Comparison of ENCODE assay signal across 11 cellular contexts in genomic region chr19:53308339-53308811, GRCh38. TPM values are rescaled to one million over a fixed set of nuclear protein-coding genes. Genes with fewer than 3 reads are reported as not detected.
DNase-seq lines count a peak whose midpoint lies in the region; ATAC-seq and TF ChIP-seq lines count a peak whose summit lies in the region.
"Had no signal": no experiment of that assay in that cellular context is flagged by ENCODE, and none has a peak within 500 bp of the region (broad histone marks: within the 10 kb centered on the region; RNA-seq: fewer than 3 reads in every experiment).

No MANE protein-coding gene starts in this region.

- no peaks in the 10 kb centered on the region for H3K4me1 ChIP-seq in right atrium auricular region
- no peaks in the 10 kb centered on the region for H3K4me1 ChIP-seq in gastrocnemius medialis
- H3K4me1 ChIP-seq in Caco-2: no peaks in the 10 kb centered on the region

- H3K4me3 ChIP-seq in right atrium auricular region (no peak overlapping the region), gastrocnemius medialis (no peak overlapping the region), Caco-2 (ENCODE audit: low read depth, low read length) (no peak overlapping the region)

- BruUV-seq in Caco-2 (replicated peaks; lab: Mats Ljungman, UMichigan): no TSS peak

- peaks cover 44% of the 10 kb centered on the region for H3K9me3 Mint-ChIP-seq in Caco-2 (ENCODE audit: unreplicated experiment)

- H3K4me3 Mint-ChIP-seq in Caco-2 (ENCODE audit: unreplicated experiment): no peak overlapping the region
- H3K4me3 Mint-ChIP-seq: CD8-positive, alpha-beta memory T cell had no signal

- no peak overlapping the region for H3K27ac Mint-ChIP-seq in Caco-2 (ENCODE audit: unreplicated experiment)
- H3K27ac Mint-ChIP-seq: CD8-positive, alpha-beta memory T cell had no signal

- DNase-seq in activated CD4-positive, alpha-beta T cell treated with anti-CD3 and anti-CD28 coated beads, Interleukin-2, amount 50 U/mL, for 48 hours: peak; percentile 1 to 6
- no peak for DNase-seq in activated CD4-positive, alpha-beta T cell treated with anti-CD3 and anti-CD28 coated beads for 1 hour
- DNase-seq in SK-MEL-5 (ENCODE audit: low read depth, low spot score): peak; percentile 4
- DNase-seq in right atrium auricular region (ENCODE audit: low spot score): no peak
- DNase-seq in gastrocnemius medialis: no peak
- DNase-seq in sciatic nerve (ENCODE audit: low spot score): no peak
- DNase-seq in Caco-2: no peak
- DNase-seq in cerebellar cortex (ENCODE audit: low spot score): no peak
- DNase-seq: CD8-positive, alpha-beta memory T cell; SIG-M5 had no signal

- POLR2A ChIA-PET in Caco-2 (lab: Charles Lee): no interaction called here

- no peaks in the 10 kb centered on the region for H3K4me1 Mint-ChIP-seq in Caco-2 (ENCODE audit: low read depth, unreplicated experiment)

- CTCF ChIA-PET in Caco-2 (lab: Charles Lee): no interaction called here

- no peak for TF ChIP-seq POLR2A in gastrocnemius medialis (IDR thresholded peaks at IDR 0.05)

- H3K36me3 ChIP-seq in right atrium auricular region (no peaks in the 10 kb centered on the region), gastrocnemius medialis (no peaks in the 10 kb centered on the region), Caco-2 (ENCODE audit: control insufficient read depth, insufficient read depth, low read length) (no peaks in the 10 kb centered on the region)

- in situ Hi-C loops in SK-MEL-5 (cut with HindIII; ENCODE audit: low pct_unique_long_range_greater_than_20kb, low sequenced_read_pairs): no loop called here
- in situ Hi-C loops in gastrocnemius medialis (cut with MboI; ENCODE audit: low sequenced_read_pairs in 4 of 4): no loop called here

- TF ChIP-seq CTCF in right atrium auricular region (IDR thresholded peaks at IDR 0.05) (peak; percentile 15 to 57), gastrocnemius medialis (IDR thresholded peaks at IDR 0.05 in 4 of 5, conservative IDR thresholded peaks at IDR 0.05 in 1 of 5) (peak in 3 of 5 experiments; percentile 14 to 35 (median 25)), Caco-2 (IDR thresholded peaks at IDR 0.05; ENCODE audit: insufficient read depth in 1 of 2, low read depth in 1 of 2, low read length in 1 of 2, severe bottlenecking in 1 of 2, unreplicated experiment in 1 of 2) (no peak)

- H3K27ac ChIP-seq in right atrium auricular region (no peak overlapping the region), gastrocnemius medialis (no peak overlapping the region)

- no peaks in the 10 kb centered on the region for H3K36me3 Mint-ChIP-seq in Caco-2 (ENCODE audit: insufficient read depth, unreplicated experiment)

- ATAC-seq in gastrocnemius medialis: no peak
- no peak for ATAC-seq in sciatic nerve

- H3K27me3 ChIP-seq in right atrium auricular region (no peaks in the 10 kb centered on the region), gastrocnemius medialis (peaks cover 0 to 18% (median 7%) of the 10 kb centered on the region in 3 donors), Caco-2 (replicated peaks; ENCODE audit: control insufficient read depth, insufficient read depth, low read length) (no peaks in the 10 kb centered on the region)

- H3K9me3 ChIP-seq in right atrium auricular region (no peaks in the 10 kb centered on the region), gastrocnemius medialis (peaks cover 0 to 4% (median 0%) of the 10 kb centered on the region in 3 donors), Caco-2 (0 out of 2 replicates have a peak, but pooled peaks cover 11% of the 10 kb centered on the region)

- intact Hi-C loops in gastrocnemius medialis (cut with DNase I; ENCODE audit: low total_unique reads): no loop called here
- intact Hi-C loops in sciatic nerve (cut with DNase I): no loop called here
- intact Hi-C loops in Caco-2 (cut with micrococcal nuclease; ENCODE audit: unreplicated experiment): no loop called here

- peaks cover 6% of the 10 kb centered on the region for H3K27me3 Mint-ChIP-seq in Caco-2 (ENCODE audit: insufficient read depth, unreplicated experiment)

RNA-seq across cellular contexts. Expression of gene ZNF845, which starts 25.2 kb away (rescaled TPM):
- total RNA-seq in SK-MEL-5 (2014; rRNA removed; shearing (Covaris generic)): 10.2 and 12.7 TPM in 2 replicates
- 2.8 and 4.4 TPM in 2 replicates for polyA plus RNA-seq in SK-MEL-5 (2015; cell fraction: cytosol; rRNA removed)
- 1.4 and 2.8 TPM in 2 replicates for polyA plus RNA-seq in SK-MEL-5 (2015; cell fraction: nucleus; rRNA removed)
- total RNA-seq in right atrium auricular region (1 to 10 TPM; 2.4 to 3.3 TPM), gastrocnemius medialis (1 to 10 TPM in 3 of 4 donors, under 1 TPM in 1; 1.00 to 2.3 (median 1.4) TPM), sciatic nerve (8.3 TPM), Caco-2 (2022) (8.0 and 8.9 TPM in 2 replicates)

RNA-seq across cellular contexts. Expression of gene VN1R4, which starts 40.9 kb away (rescaled TPM):
- not detected in 2 replicates for total RNA-seq in SK-MEL-5 (2014; rRNA removed; shearing (Covaris generic))
- polyA plus RNA-seq in SK-MEL-5 (2015; cell fraction: cytosol; rRNA removed): not detected in 2 replicates
- not detected in 2 replicates for polyA plus RNA-seq in SK-MEL-5 (2015; cell fraction: nucleus; rRNA removed)
- total RNA-seq in right atrium auricular region: not detected
- not detected for total RNA-seq in gastrocnemius medialis
- total RNA-seq in sciatic nerve: not detected
- total RNA-seq in Caco-2 (2022): not detected in 2 replicates
- total RNA-seq: CD8-positive, alpha-beta memory T cell; renal cortical epithelial cell had no signal
- polyA plus RNA-seq: CD8-positive, alpha-beta memory T cell had no signal

RNA-seq across cellular contexts. Expression of gene VN1R2, which starts 50.3 kb away (rescaled TPM):
- not detected in 2 replicates for total RNA-seq in SK-MEL-5 (2014; rRNA removed; shearing (Covaris generic))
- not detected in 2 replicates for polyA plus RNA-seq in SK-MEL-5 (2015; cell fraction: cytosol; rRNA removed)
- not detected in 2 replicates for polyA plus RNA-seq in SK-MEL-5 (2015; cell fraction: nucleus; rRNA removed)
- total RNA-seq in right atrium auricular region (not detected), gastrocnemius medialis (not detected), sciatic nerve (not detected), Caco-2 (2022) (not detected in 2 replicates)
- total RNA-seq: CD8-positive, alpha-beta memory T cell; renal cortical epithelial cell had no signal
- polyA plus RNA-seq: CD8-positive, alpha-beta memory T cell had no signal

RNA-seq across cellular contexts. Expression of gene ZNF677, which starts 53.7 kb away (rescaled TPM):
- total RNA-seq in SK-MEL-5 (2014; rRNA removed; shearing (Covaris generic)): 6.2 and 8.0 TPM in 2 replicates
- 6.9 and 15.6 TPM in 2 replicates for polyA plus RNA-seq in SK-MEL-5 (2015; cell fraction: cytosol; rRNA removed)
- polyA plus RNA-seq in SK-MEL-5 (2015; cell fraction: nucleus; rRNA removed): 15.7 and 20.4 TPM in 2 replicates
- total RNA-seq in right atrium auricular region (10 to 100 TPM; 10.7 to 21.3 TPM), gastrocnemius medialis (1 to 10 TPM; 1.7 to 7.2 (median 4.8) TPM), sciatic nerve (27.0 TPM), Caco-2 (2022) (not detected in 2 replicates)

RNA-seq across cellular contexts. Expression of gene ZNF525, which starts 57.1 kb away (rescaled TPM):
- 9.5 and 10.0 TPM in 2 replicates for total RNA-seq in SK-MEL-5 (2014; rRNA removed; shearing (Covaris generic))
- 2.9 and 3.3 TPM in 2 replicates for polyA plus RNA-seq in SK-MEL-5 (2015; cell fraction: cytosol; rRNA removed)
- 16.2 and 21.0 TPM in 2 replicates for polyA plus RNA-seq in SK-MEL-5 (2015; cell fraction: nucleus; rRNA removed)
- total RNA-seq in right atrium auricular region (1 to 10 TPM; 3.2 to 3.3 TPM), gastrocnemius medialis (under 1 TPM; 0.26 to 0.92 (median 0.30) TPM), sciatic nerve (16.1 TPM), Caco-2 (2022) (12.7 and 15.0 TPM in 2 replicates)

Comparison
In these comparisons a context has a peak if more than half of its experiments do, and no peak if none do; other contexts are left out.
1. DNase-seq: peak in activated CD4-positive, alpha-beta T cell treated with anti-CD3 and anti-CD28 coated beads, Interleukin-2, amount 50 U/mL, for 48 hours (2 of 2) and SK-MEL-5 (single experiment); none in activated CD4-positive, alpha-beta T cell treated with anti-CD3 and anti-CD28 coated beads for 1 hour (single experiment), right atrium auricular region (single experiment), gastrocnemius medialis (0 of 2), sciatic nerve (single experiment), Caco-2 (0 of 2) and cerebellar cortex (single experiment).
2. CTCF ChIP-seq: peak in right atrium auricular region (2 of 2) and gastrocnemius medialis (3 of 5); none in Caco-2 (0 of 2).